ENCODE assay signal across 8 cellular contexts in the genomic region with DNA sequence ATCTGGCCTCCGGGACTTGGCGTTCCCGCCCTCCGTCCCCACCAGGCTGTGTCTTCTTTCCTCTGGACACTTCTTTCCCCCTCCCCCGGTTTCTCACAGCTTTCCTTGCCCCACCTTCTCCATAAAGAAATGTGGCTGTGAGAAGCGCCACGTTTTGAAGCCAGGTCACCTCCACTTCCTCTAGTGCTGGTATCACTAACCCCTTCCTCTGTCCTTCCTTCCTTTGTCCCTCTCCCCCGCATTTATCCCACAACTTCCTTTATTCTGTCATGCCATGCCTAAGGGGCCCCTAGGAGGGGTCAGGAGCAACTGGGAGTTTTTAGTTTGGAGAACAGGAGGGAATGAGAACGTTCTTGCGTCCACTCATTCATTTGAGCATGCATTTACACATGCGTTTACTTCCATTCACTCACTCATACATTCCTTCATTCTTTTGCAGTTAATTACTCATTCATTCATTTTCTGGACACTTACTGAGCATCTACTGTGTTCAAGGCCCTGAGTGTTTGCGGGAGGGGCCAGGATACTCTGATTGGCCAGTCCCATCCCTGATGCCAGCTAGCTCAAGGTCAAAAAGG. TPM values are rescaled to one million over a fixed set of nuclear protein-coding genes. Genes with fewer than 3 reads are reported as not detected.
A peak's percentile ranks its signal among the peaks of the same experiment; 100 is the strongest.
DNase-seq lines count a peak whose midpoint lies in the region; ATAC-seq, FAIRE-seq and TF ChIP-seq lines count a peak whose summit lies in the region.

No MANE protein-coding gene starts in this region.

- peaks cover 37 to 77% (median 60%) of the 10 kb centered on the region in 10 experiments for H3K4me1 ChIP-seq in BLaER1 treated with 17β-estradiol and CSF1 and Interleukin-3, amounts not matched to agents 10 nM and 100 nM
- H3K4me1 ChIP-seq in mucosa of stomach (ENCODE audit: control insufficient read depth, insufficient read depth, low read length) = peaks cover 32% of the 10 kb centered on the region

- H4K20me1 ChIP-seq in BLaER1 treated with 17β-estradiol and CSF1 and Interleukin-3, amounts not matched to agents 10 nM and 100 nM = peaks cover 0 to 4% (median 0%) of the 10 kb centered on the region in 11 experiments; a peak in 2 of 22 replicates

- no peaks in the 10 kb centered on the region for H3K36me3 ChIP-seq in BLaER1 treated with 17β-estradiol and CSF1 and Interleukin-3, amounts not matched to agents 10 nM and 100 nM
- H3K36me3 ChIP-seq in bronchial epithelial cell (ENCODE audit: control insufficient read depth, insufficient read depth, low read length) = no peaks in the 10 kb centered on the region
- no peaks in the 10 kb centered on the region for H3K36me3 ChIP-seq in mucosa of stomach (ENCODE audit: control insufficient read depth, insufficient read depth, low read length)

- H3K4me2 ChIP-seq in BLaER1 treated with 17β-estradiol and CSF1 and Interleukin-3, amounts not matched to agents 10 nM and 100 nM = peak overlapping the region; percentile 92 to 99 (median 96)

- peak overlapping the region in 10 of 11 experiments; percentile 56 to 85 (median 72); a peak in 19 of 22 replicates for H3K27ac ChIP-seq in BLaER1 treated with 17β-estradiol and CSF1 and Interleukin-3, amounts not matched to agents 10 nM and 100 nM

- H3K27me3 ChIP-seq in BLaER1 treated with 17β-estradiol and CSF1 and Interleukin-3, amounts not matched to agents 10 nM and 100 nM = no peaks in the 10 kb centered on the region
- H3K27me3 ChIP-seq in bronchial epithelial cell (ENCODE audit: control insufficient read depth, insufficient read depth, low read length) (no peaks in the 10 kb centered on the region), mucosa of stomach (ENCODE audit: control insufficient read depth, insufficient read depth, low read length) (no peaks in the 10 kb centered on the region)

- ATAC-seq in HG03108 (IDR thresholded peaks at IDR 0.05; ENCODE audit: unreplicated experiment) (no peak), GM21423 (IDR thresholded peaks at IDR 0.05; ENCODE audit: unreplicated experiment) (no peak)

- peak overlapping the region; percentile 67 to 83 (median 75); a peak in 21 of 22 replicates for H3K9ac ChIP-seq in BLaER1 treated with 17β-estradiol and CSF1 and Interleukin-3, amounts not matched to agents 10 nM and 100 nM
- H3K9ac ChIP-seq in mucosa of stomach (ENCODE audit: low read length) = peak overlapping the region; percentile 60

- no peak for FAIRE-seq in bronchial epithelial cell (lab: Jason Lieb, UNC)

- H3K4me3 ChIP-seq in BLaER1 treated with 17β-estradiol and CSF1 and Interleukin-3, amounts not matched to agents 10 nM and 100 nM = peak overlapping the region; percentile 56 to 76 (median 62); a peak in 19 of 20 replicates
- H3K4me3 ChIP-seq in bronchial epithelial cell (ENCODE audit: low read depth, low read length) = peak overlapping the region; percentile 30
- peak overlapping the region; percentile 61 for H3K4me3 ChIP-seq in mucosa of stomach (ENCODE audit: low read length)

- TF ChIP-seq CTCF in bronchial epithelial cell (IDR thresholded peaks at IDR 0.05; ENCODE audit: insufficient read depth, low read length, severe bottlenecking) = no peak

- no peaks in the 10 kb centered on the region for H3K9me3 ChIP-seq in BLaER1 treated with 17β-estradiol and CSF1 and Interleukin-3, amounts not matched to agents 10 nM and 100 nM (replicated peaks in 1 of 11)
- H3K9me3 ChIP-seq in mucosa of stomach (ENCODE audit: control insufficient read depth, low read length) = no peaks in the 10 kb centered on the region

- DNase-seq in M059J (ENCODE audit: low read depth) (peak; percentile 12), bronchial epithelial cell (ENCODE audit: low read depth) (peak; percentile 70), NCI-H187 treated with DMSO at 0.1 percent for 48 hours (lab: John Stamatoyannopoulos, UW) (no peak), GM19240 (ENCODE audit: insufficient read length, low spot score) (no peak)

RNA-seq across cellular contexts. Expression of gene ACOT11, which starts 5.0 kb away (rescaled TPM):
- total RNA-seq in M059J (2014; rRNA removed; shearing (Covaris generic)) = 0.64 and 0.66 TPM in 2 replicates
- total RNA-seq in bronchial epithelial cell = 3.4 and 6.0 TPM in 2 replicates

Comparison
In these comparisons a context has a peak if more than half of its experiments do, and no peak if none do; other contexts are left out.
1. DNase-seq: peak in M059J (single experiment) and bronchial epithelial cell (single experiment); none in NCI-H187 treated with DMSO at 0.1 percent for 48 hours (single experiment) and GM19240 (single experiment).
2. Peak in every context shown above with its lines, with median percentiles within 50 percentile points of each other: H3K4me3 ChIP-seq.